Comparison of ENCODE assay signal across 12 cellular contexts in the genomic region with DNA sequence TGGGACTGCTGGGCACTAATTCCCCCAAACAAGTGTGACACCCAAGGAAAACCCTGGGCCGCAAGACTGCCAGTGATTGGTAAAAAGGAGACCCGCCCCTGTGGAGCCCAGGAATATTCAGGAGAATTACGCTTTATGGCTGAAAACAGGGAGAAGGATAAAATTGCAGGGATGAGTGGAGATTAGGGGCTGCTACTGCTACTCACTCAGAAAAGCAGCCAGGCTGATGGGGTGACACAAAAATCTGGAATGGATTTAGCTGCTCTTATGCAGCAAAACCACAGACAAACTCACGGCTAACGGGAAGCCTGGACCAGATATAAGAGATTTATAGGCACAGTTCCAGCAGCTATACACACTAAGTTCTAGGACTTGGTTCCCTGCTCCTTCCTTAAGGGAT. TPM values are rescaled to one million over a fixed set of nuclear protein-coding genes. Genes with fewer than 3 reads are reported as not detected.
DNase-seq lines count a peak whose midpoint lies in the region; ATAC-seq, FAIRE-seq and TF ChIP-seq lines count a peak whose summit lies in the region.
"Had no signal": no experiment of that assay in that cellular context is flagged by ENCODE, and none has a peak within 500 bp of the region (broad histone marks: within the 10 kb centered on the region; RNA-seq: fewer than 3 reads in every experiment).

No MANE protein-coding gene starts in this region.

- ATAC-seq in K562: no peak
- no peak for ATAC-seq in HG03439 (IDR thresholded peaks at IDR 0.05; ENCODE audit: unreplicated experiment)
- ATAC-seq in HG02798 (IDR thresholded peaks at IDR 0.05; ENCODE audit: poor library complexity, unreplicated experiment): no peak
- ATAC-seq: gastroesophageal sphincter; stimulated activated memory B cell treated with anti-CD40 and anti-IgM and Interleukin-4, amounts not matched to agents 10 μg/mL and 1 μg/mL and 100 μg/mL, for 72 hours had no signal

- H3K27me3 ChIP-seq in K562 (ENCODE audit: control insufficient read depth in 2 of 2, insufficient read depth in 2 of 2, low read length in 2 of 2) (peaks cover 36 to 37% of the 10 kb centered on the region in 2 experiments), neuron (ENCODE audit: insufficient read depth, low read length) (peaks cover 53% of the 10 kb centered on the region), esophagus squamous epithelium (peaks cover 0 to 50% (median 0%) of the 10 kb centered on the region in 4 donors)

- in situ Hi-C loops in K562 (cut with MboI): no loop called here

- H3K9me3 ChIP-seq in K562 (replicated peaks; ENCODE audit: control insufficient read depth, insufficient read depth, low read depth, low read length) (no peaks in the 10 kb centered on the region), neuron (ENCODE audit: low read length) (no peaks in the 10 kb centered on the region), esophagus squamous epithelium (no peaks in the 10 kb centered on the region)
- H3K9me3 ChIP-seq: gastroesophageal sphincter had no signal

- peaks cover 4 to 10% of the 10 kb centered on the region in 2 experiments; a peak in 4 of 5 replicates for H3K4me1 ChIP-seq in K562 (replicated peaks in 1 of 2; ENCODE audit: control insufficient read depth in 2 of 2, insufficient read depth in 2 of 2, low read length in 2 of 2)
- peaks cover 26% of the 10 kb centered on the region for H3K4me1 ChIP-seq in neuron (ENCODE audit: insufficient read depth, low read length)
- H3K4me1 ChIP-seq in esophagus squamous epithelium: peaks cover 9 to 30% (median 11%) of the 10 kb centered on the region in 3 donors

- TF ChIP-seq CTCF in K562 (IDR thresholded peaks at IDR 0.05 in 2 of 3, conservative IDR thresholded peaks at IDR 0.05 in 1 of 3; ENCODE audit: insufficient read depth in 2 of 3, low read depth in 1 of 3, low read length in 3 of 3) (no peak), esophagus squamous epithelium (IDR thresholded peaks at IDR 0.05) (no peak)

- H3K79me2 ChIP-seq in K562 (ENCODE audit: control insufficient read depth, insufficient read depth, low read length): peaks cover 6% of the 10 kb centered on the region

- no peaks in the 10 kb centered on the region for H4K20me1 ChIP-seq in K562 (replicated peaks; ENCODE audit: control insufficient read depth, insufficient read depth, low read length)

- intact Hi-C loops in K562 (cut with micrococcal nuclease): no loop called here
- intact Hi-C loops in esophagus squamous epithelium (cut with DNase I): no loop called here

- CTCF ChIA-PET in K562 (lab: Yijun Ruan, JAX; ENCODE audit: low intra/inter-chr PET ratio): interaction anchor here (0.6 kb wide), 1 partner anchor 690 kb away, joined by 3 read pairs; no protein-coding TSS in a partner anchor

- 18% methylated on average over 5 of the region's 5 CpGs for WGBS in K562 (ENCODE audit: insufficient coverage, low coverage, missing lambda C conversion rate)
- WGBS in esophagus squamous epithelium, 2 donors: 56 to 71% methylated on average over 3 to 4 of the region's 5 CpGs

- no peak overlapping the region for H3K4me2 ChIP-seq in K562 (ENCODE audit: insufficient read depth, low read length)

- no peak for TF ChIP-seq EP300 in K562 (IDR thresholded peaks at IDR 0.05; ENCODE audit: low read length)

- H3K4me3 ChIP-seq in K562: no peak overlapping the region
- no peak overlapping the region for H3K4me3 ChIP-seq in neuron (ENCODE audit: low read length)
- no peak overlapping the region for H3K4me3 ChIP-seq in esophagus squamous epithelium
- H3K4me3 ChIP-seq: gastroesophageal sphincter had no signal

- TF ChIP-seq POLR2A in K562 (conservative IDR thresholded peaks at IDR 0.05) (no peak), esophagus squamous epithelium (IDR thresholded peaks at IDR 0.05) (no peak)

- no peaks in the 10 kb centered on the region for H3K36me3 ChIP-seq in K562 (ENCODE audit: control insufficient read depth, insufficient read depth, low read length)
- H3K36me3 ChIP-seq in neuron (ENCODE audit: insufficient read depth, low read length): no peaks in the 10 kb centered on the region
- no peaks in the 10 kb centered on the region for H3K36me3 ChIP-seq in esophagus squamous epithelium
- H3K36me3 ChIP-seq: gastroesophageal sphincter had no signal

- POLR2A ChIA-PET in K562 (lab: Yijun Ruan, JAX): no interaction called here

- no peak overlapping the region for H2AFZ ChIP-seq in K562 (ENCODE audit: low read depth, low read length)
- H2AFZ ChIP-seq in neuron (ENCODE audit: low read depth, low read length): peak overlapping the region; percentile 49

- no peak overlapping the region for H3K9ac ChIP-seq in K562 (ENCODE audit: insufficient read depth in 1 of 2, low read depth in 2 of 2, low read length in 2 of 2)

- H3K9me1 ChIP-seq in K562 (ENCODE audit: control insufficient read depth, insufficient read depth, low read length): no peaks in the 10 kb centered on the region

- DNase-seq in ELR (ENCODE audit: low read depth): peak; percentile 40
- DNase-seq in NCI-H2171 treated with DMSO at 0.1 percent for 48 hours (lab: John Stamatoyannopoulos, UW): peak; percentile 70
- DNase-seq in K562 (ENCODE audit: extremely low read depth in 1 of 4, low spot score in 3 of 4): no peak
- no peak for DNase-seq in esophagus squamous epithelium (lab: John Stamatoyannopoulos, UW)
- no peak for DNase-seq in HuH-7 (ENCODE audit: low spot score)
- DNase-seq: activated CD8-positive, alpha-beta memory T cell treated with anti-CD3 and anti-CD28 coated beads, Interleukin-2, amount 50 U/mL, for 4 hours; NCI-H2081 treated with DMSO at 0.1 percent for 48 hours had no signal

- no TSS peak for BruUV-seq in K562 (replicated peaks; lab: Mats Ljungman, UMichigan)

- H3K27ac ChIP-seq in K562 (ENCODE audit: extremely low read depth, low read depth, low read length) (no peak overlapping the region), esophagus squamous epithelium (no peak overlapping the region)
- H3K27ac ChIP-seq: gastroesophageal sphincter had no signal

- TF ChIP-seq RAD21 in K562 (CRISPR knock-in tag; conservative IDR thresholded peaks at IDR 0.05 in 1 of 2, IDR thresholded peaks at IDR 0.05 in 1 of 2): no peak

- no peak for FAIRE-seq in K562 (lab: Jason Lieb, UNC)

TF ChIP-seq in K562, 482 proteins besides CTCF, POLR2A, EP300 and RAD21 (continues in another document):
- TF ChIP-seq U2AF1 (optimal IDR thresholded peaks at IDR 0.05; ENCODE audit: low read depth, low read length) (no peak), ATF1 (CRISPR knock-in tag; IDR thresholded peaks at IDR 0.05) (no peak), ATF1 (tag; IDR thresholded peaks at IDR 0.05) (no peak), MYBL2 (IDR thresholded peaks at IDR 0.05; ENCODE audit: low read depth) (no peak), MYBL2 (CRISPR knock-in tag; IDR thresholded peaks at IDR 0.05; ENCODE audit: borderline replicate concordance) (no peak)
- TF ChIP-seq, protein P1, sequence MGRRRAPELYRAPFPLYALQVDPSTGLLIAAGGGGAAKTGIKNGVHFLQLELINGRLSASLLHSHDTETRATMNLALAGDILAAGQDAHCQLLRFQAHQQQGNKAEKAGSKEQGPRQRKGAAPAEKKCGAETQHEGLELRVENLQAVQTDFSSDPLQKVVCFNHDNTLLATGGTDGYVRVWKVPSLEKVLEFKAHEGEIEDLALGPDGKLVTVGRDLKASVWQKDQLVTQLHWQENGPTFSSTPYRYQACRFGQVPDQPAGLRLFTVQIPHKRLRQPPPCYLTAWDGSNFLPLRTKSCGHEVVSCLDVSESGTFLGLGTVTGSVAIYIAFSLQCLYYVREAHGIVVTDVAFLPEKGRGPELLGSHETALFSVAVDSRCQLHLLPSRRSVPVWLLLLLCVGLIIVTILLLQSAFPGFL (CRISPR knock-in tag; IDR thresholded peaks at IDR 0.05): no peak

RNA-seq across cellular contexts. Expression of a gene that starts 4.4 kb away (rescaled TPM):
- 21.1 and 48.4 TPM in 2 replicates for total RNA-seq in K562 (2011; cell fraction: chromatin; rRNA removed; ENCODE audit: low replicate concordance)
- 13.7 TPM in 2 replicates for total RNA-seq in K562 (2011; cell fraction: nucleolus; rRNA removed)
- total RNA-seq in K562 (2011; cell fraction: nucleoplasm; rRNA removed): 25.1 and 36.8 TPM in 2 replicates
- total RNA-seq in K562 (2014; rRNA removed) (11.6 and 14.3 TPM in 2 replicates), K562 (2014; rRNA removed; fragmentation: Illumina TruSeq; extraction: Trizol) (29.2 and 33.3 TPM in 2 replicates), K562 (2015; rRNA removed; fragmentation: Illumina TruSeq; extraction: Trizol) (21.4 and 21.9 TPM in 2 replicates), K562 (2021) (24.3 and 25.2 TPM in 2 replicates), esophagus squamous epithelium (10 to 100 TPM; 27.3 to 43.9 (median 34.4) TPM)
- polyA plus RNA-seq in K562 (2011; rRNA removed) (41.4 and 59.3 TPM in 2 replicates), K562 (2014; fragmentation: Illumina TruSeq; extraction: Trizol) (26.7 and 30.1 TPM in 2 replicates), K562 (2014; fragmentation: Nextera tagmentation; extraction: Ambion mirVana) (10 to 100 TPM; 55.7 to 57.9 TPM), K562 (2014; rRNA removed) (18.9 and 19.5 TPM in 2 replicates)
- polyA plus RNA-seq in K562 (2011; cell fraction: cytosol; rRNA removed): 14.6 and 20.0 TPM in 2 replicates
- polyA plus RNA-seq in K562 (2011; cell fraction: nucleus; rRNA removed): 31.8 and 39.7 TPM in 2 replicates
- 15.9 and 16.2 TPM in 2 replicates for polyA plus RNA-seq in K562 (2012)
- polyA minus RNA-seq in K562 (2011; rRNA and poly(A)+ RNA removed): 49.3 and 56.4 TPM in 2 replicates
- polyA minus RNA-seq in K562 (2011; cell fraction: cytosol; rRNA and poly(A)+ RNA removed): 13.7 and 22.0 TPM in 2 replicates
- 24.5 and 39.2 TPM in 2 replicates for polyA minus RNA-seq in K562 (2011; cell fraction: nucleus; rRNA and poly(A)+ RNA removed)

RNA-seq across cellular contexts. Expression of a gene that starts 42.5 kb away (rescaled TPM):
- 143 and 169 TPM in 2 replicates for total RNA-seq in K562 (2011; cell fraction: chromatin; rRNA removed; ENCODE audit: low replicate concordance)
- total RNA-seq in K562 (2011; cell fraction: nucleolus; rRNA removed): 151 TPM in 2 replicates
- total RNA-seq in K562 (2011; cell fraction: nucleoplasm; rRNA removed): 143 and 167 TPM in 2 replicates
- 38.1 and 59.9 TPM in 2 replicates for total RNA-seq in K562 (2014; rRNA removed)
- 155 and 191 TPM in 2 replicates for total RNA-seq in K562 (2014; rRNA removed; fragmentation: Illumina TruSeq; extraction: Trizol)
- total RNA-seq in K562 (2015; rRNA removed; fragmentation: Illumina TruSeq; extraction: Trizol): 95.2 and 104 TPM in 2 replicates
- 171 and 173 TPM in 2 replicates for total RNA-seq in K562 (2021)
- 235 and 338 TPM in 2 replicates for polyA plus RNA-seq in K562 (2011; rRNA removed)
- 175 and 195 TPM in 2 replicates for polyA plus RNA-seq in K562 (2011; cell fraction: cytosol; rRNA removed)
- 82.1 and 94.2 TPM in 2 replicates for polyA plus RNA-seq in K562 (2011; cell fraction: nucleus; rRNA removed)
- polyA plus RNA-seq in K562 (2012): 117 and 172 TPM in 2 replicates
- 218 and 230 TPM in 2 replicates for polyA plus RNA-seq in K562 (2014; fragmentation: Illumina TruSeq; extraction: Trizol)
- 100 to 1,000 TPM; 283 to 287 TPM for polyA plus RNA-seq in K562 (2014; fragmentation: Nextera tagmentation; extraction: Ambion mirVana)
- polyA plus RNA-seq in K562 (2014; rRNA removed): 125 and 146 TPM in 2 replicates
- polyA minus RNA-seq in K562 (2011; rRNA and poly(A)+ RNA removed): 172 and 217 TPM in 2 replicates
- 39.2 and 67.7 TPM in 2 replicates for polyA minus RNA-seq in K562 (2011; cell fraction: cytosol; rRNA and poly(A)+ RNA removed)
- 23.2 and 27.7 TPM in 2 replicates for polyA minus RNA-seq in K562 (2011; cell fraction: nucleus; rRNA and poly(A)+ RNA removed)
- total RNA-seq in esophagus squamous epithelium: 100 to 1,000 TPM; 191 to 525 (median 339) TPM

Comparison
In these comparisons a context has a peak if more than half of its experiments do, and no peak if none do; other contexts are left out.
1. DNase-seq: peak in ELR (single experiment) and NCI-H2171 treated with DMSO at 0.1 percent for 48 hours (single experiment); none in K562 (0 of 4), esophagus squamous epithelium (single experiment) and HuH-7 (single experiment).